Comparison of ENCODE assay signal across 1 cellular context in genomic region chr6:36028088-36028886, GRCh38.
TF ChIP-seq lines count a peak whose summit lies in the region.

No MANE protein-coding gene starts in this region.

TF ChIP-seq in HepG2, 621 proteins besides CTCF, POLR2A, EP300 and RAD21 (continued from another document and continues in another):
- TF ChIP-seq, protein P1, sequence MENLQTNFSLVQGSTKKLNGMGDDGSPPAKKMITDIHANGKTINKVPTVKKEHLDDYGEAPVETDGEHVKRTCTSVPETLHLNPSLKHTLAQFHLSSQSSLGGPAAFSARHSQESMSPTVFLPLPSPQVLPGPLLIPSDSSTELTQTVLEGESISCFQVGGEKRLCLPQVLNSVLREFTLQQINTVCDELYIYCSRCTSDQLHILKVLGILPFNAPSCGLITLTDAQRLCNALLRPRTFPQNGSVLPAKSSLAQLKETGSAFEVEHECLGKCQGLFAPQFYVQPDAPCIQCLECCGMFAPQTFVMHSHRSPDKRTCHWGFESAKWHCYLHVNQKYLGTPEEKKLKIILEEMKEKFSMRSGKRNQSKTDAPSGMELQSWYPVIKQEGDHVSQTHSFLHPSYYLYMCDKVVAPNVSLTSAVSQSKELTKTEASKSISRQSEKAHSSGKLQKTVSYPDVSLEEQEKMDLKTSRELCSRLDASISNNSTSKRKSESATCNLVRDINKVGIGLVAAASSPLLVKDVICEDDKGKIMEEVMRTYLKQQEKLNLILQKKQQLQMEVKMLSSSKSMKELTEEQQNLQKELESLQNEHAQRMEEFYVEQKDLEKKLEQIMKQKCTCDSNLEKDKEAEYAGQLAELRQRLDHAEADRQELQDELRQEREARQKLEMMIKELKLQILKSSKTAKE (CRISPR knock-in tag; IDR thresholded peaks at IDR 0.05; ENCODE audit: borderline replicate concordance) = no peak
- TF ChIP-seq REL (CRISPR knock-in tag; conservative IDR thresholded peaks at IDR 0.05) = no peak
- TF ChIP-seq ZNF672 (CRISPR knock-in tag; IDR thresholded peaks at IDR 0.05) = no peak
- TF ChIP-seq TSC22D2 (CRISPR knock-in tag; IDR thresholded peaks at IDR 0.05; ENCODE audit: borderline replicate concordance) = no peak
- TF ChIP-seq THYN1 (CRISPR knock-in tag; IDR thresholded peaks at IDR 0.05; ENCODE audit: borderline replicate concordance, low read depth) = no peak
- TF ChIP-seq, protein P2, sequence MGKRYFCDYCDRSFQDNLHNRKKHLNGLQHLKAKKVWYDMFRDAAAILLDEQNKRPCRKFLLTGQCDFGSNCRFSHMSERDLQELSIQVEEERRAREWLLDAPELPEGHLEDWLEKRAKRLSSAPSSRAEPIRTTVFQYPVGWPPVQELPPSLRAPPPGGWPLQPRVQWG (CRISPR knock-in tag; IDR thresholded peaks at IDR 0.05; ENCODE audit: borderline replicate concordance, low read depth) = no peak
- TF ChIP-seq HHEX (CRISPR knock-in tag; IDR thresholded peaks at IDR 0.05) = peak; percentile 38; the same call in 1 of the 2 replicates
- no peak for TF ChIP-seq ZNF282 (IDR thresholded peaks at IDR 0.05; ENCODE audit: partially characterized antibody)
- TF ChIP-seq ZNF143 (CRISPR knock-in tag; IDR thresholded peaks at IDR 0.05) = no peak
- TF ChIP-seq ZNF580 (CRISPR knock-in tag; IDR thresholded peaks at IDR 0.05; ENCODE audit: borderline replicate concordance, low read depth) = no peak
- TF ChIP-seq CBX1 (IDR thresholded peaks at IDR 0.05; ENCODE audit: low read depth) = no peak
- 0 out of 2 replicates have a peak, but pooled peaks have one; percentile 4 for TF ChIP-seq YEATS4 (CRISPR knock-in tag; IDR thresholded peaks at IDR 0.05; ENCODE audit: borderline replicate concordance)
- TF ChIP-seq TEF (CRISPR knock-in tag; IDR thresholded peaks at IDR 0.05) = no peak
- TF ChIP-seq PRDM4 (CRISPR knock-in tag; IDR thresholded peaks at IDR 0.05; ENCODE audit: borderline replicate concordance) = no peak
- TF ChIP-seq SCMH1 (CRISPR knock-in tag; IDR thresholded peaks at IDR 0.05; ENCODE audit: borderline replicate concordance) = no peak
- no peak; the same call in 1 of the 2 replicates for TF ChIP-seq GZF1 (CRISPR knock-in tag; IDR thresholded peaks at IDR 0.05)
- no peak for TF ChIP-seq POLR2AphosphoS2 (IDR thresholded peaks at IDR 0.05; ENCODE audit: low read depth, low read length)
- TF ChIP-seq, protein P3, sequence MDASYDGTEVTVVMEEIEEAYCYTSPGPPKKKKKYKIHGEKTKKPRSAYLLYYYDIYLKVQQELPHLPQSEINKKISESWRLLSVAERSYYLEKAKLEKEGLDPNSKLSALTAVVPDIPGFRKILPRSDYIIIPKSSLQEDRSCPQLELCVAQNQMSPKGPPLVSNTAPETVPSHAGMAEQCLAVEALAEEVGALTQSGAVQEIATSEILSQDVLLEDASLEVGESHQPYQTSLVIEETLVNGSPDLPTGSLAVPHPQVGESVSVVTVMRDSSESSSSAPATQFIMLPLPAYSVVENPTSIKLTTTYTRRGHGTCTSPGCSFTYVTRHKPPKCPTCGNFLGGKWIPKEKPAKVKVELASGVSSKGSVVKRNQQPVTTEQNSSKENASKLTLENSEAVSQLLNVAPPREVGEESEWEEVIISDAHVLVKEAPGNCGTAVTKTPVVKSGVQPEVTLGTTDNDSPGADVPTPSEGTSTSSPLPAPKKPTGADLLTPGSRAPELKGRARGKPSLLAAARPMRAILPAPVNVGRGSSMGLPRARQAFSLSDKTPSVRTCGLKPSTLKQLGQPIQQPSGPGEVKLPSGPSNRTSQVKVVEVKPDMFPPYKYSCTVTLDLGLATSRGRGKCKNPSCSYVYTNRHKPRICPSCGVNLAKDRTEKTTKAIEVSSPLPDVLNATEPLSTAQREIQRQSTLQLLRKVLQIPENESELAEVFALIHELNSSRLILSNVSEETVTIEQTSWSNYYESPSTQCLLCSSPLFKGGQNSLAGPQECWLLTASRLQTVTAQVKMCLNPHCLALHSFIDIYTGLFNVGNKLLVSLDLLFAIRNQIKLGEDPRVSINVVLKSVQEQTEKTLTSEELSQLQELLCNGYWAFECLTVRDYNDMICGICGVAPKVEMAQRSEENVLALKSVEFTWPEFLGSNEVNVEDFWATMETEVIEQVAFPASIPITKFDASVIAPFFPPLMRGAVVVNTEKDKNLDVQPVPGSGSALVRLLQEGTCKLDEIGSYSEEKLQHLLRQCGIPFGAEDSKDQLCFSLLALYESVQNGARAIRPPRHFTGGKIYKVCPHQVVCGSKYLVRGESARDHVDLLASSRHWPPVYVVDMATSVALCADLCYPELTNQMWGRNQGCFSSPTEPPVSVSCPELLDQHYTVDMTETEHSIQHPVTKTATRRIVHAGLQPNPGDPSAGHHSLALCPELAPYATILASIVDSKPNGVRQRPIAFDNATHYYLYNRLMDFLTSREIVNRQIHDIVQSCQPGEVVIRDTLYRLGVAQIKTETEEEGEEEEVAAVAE (CRISPR knock-in tag; IDR thresholded peaks at IDR 0.05; ENCODE audit: borderline replicate concordance) = no peak
- no peak for TF ChIP-seq ZNF17 (CRISPR knock-in tag; IDR thresholded peaks at IDR 0.05)
- TF ChIP-seq, protein P4, sequence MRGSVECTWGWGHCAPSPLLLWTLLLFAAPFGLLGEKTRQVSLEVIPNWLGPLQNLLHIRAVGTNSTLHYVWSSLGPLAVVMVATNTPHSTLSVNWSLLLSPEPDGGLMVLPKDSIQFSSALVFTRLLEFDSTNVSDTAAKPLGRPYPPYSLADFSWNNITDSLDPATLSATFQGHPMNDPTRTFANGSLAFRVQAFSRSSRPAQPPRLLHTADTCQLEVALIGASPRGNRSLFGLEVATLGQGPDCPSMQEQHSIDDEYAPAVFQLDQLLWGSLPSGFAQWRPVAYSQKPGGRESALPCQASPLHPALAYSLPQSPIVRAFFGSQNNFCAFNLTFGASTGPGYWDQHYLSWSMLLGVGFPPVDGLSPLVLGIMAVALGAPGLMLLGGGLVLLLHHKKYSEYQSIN (CRISPR knock-in tag; IDR thresholded peaks at IDR 0.05; ENCODE audit: borderline replicate concordance) = no peak
- peak; percentile 37; the same call in 1 of the 2 replicates for TF ChIP-seq ZBTB8A (CRISPR knock-in tag; IDR thresholded peaks at IDR 0.05; ENCODE audit: borderline replicate concordance, low read depth)
- TF ChIP-seq FOXA3 (CRISPR knock-in tag; IDR thresholded peaks at IDR 0.05) = no peak
- peak; percentile 81 for TF ChIP-seq GLI4 (CRISPR knock-in tag; IDR thresholded peaks at IDR 0.05; ENCODE audit: borderline replicate concordance)
- TF ChIP-seq PHF20 (CRISPR knock-in tag; IDR thresholded peaks at IDR 0.05) = peak; percentile 24; the same call in 1 of the 2 replicates
- 0 out of 2 replicates have a peak, but pooled peaks have one; percentile 2 for TF ChIP-seq ZNF549 (CRISPR knock-in tag; IDR thresholded peaks at IDR 0.05)
- no peak; the same call in 1 of the 2 replicates for TF ChIP-seq ZNF777 (CRISPR knock-in tag; IDR thresholded peaks at IDR 0.05)
- no peak for TF ChIP-seq ZFAT (CRISPR knock-in tag; conservative IDR thresholded peaks at IDR 0.05)
- TF ChIP-seq AKAP8 (CRISPR knock-in tag; IDR thresholded peaks at IDR 0.05) = peak; percentile 68; the same call in 1 of the 2 replicates
- TF ChIP-seq, protein P5, sequence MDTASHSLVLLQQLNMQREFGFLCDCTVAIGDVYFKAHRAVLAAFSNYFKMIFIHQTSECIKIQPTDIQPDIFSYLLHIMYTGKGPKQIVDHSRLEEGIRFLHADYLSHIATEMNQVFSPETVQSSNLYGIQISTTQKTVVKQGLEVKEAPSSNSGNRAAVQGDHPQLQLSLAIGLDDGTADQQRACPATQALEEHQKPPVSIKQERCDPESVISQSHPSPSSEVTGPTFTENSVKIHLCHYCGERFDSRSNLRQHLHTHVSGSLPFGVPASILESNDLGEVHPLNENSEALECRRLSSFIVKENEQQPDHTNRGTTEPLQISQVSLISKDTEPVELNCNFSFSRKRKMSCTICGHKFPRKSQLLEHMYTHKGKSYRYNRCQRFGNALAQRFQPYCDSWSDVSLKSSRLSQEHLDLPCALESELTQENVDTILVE (CRISPR knock-in tag; IDR thresholded peaks at IDR 0.05) = no peak
- TF ChIP-seq GABPB1 (CRISPR knock-in tag; IDR thresholded peaks at IDR 0.05) = peak; percentile 49; the same call in 1 of the 2 replicates
- peak; percentile 19; the same call in 1 of the 2 replicates for TF ChIP-seq ZNF598 (CRISPR knock-in tag; IDR thresholded peaks at IDR 0.05; ENCODE audit: borderline replicate concordance)
- TF ChIP-seq, protein P6, sequence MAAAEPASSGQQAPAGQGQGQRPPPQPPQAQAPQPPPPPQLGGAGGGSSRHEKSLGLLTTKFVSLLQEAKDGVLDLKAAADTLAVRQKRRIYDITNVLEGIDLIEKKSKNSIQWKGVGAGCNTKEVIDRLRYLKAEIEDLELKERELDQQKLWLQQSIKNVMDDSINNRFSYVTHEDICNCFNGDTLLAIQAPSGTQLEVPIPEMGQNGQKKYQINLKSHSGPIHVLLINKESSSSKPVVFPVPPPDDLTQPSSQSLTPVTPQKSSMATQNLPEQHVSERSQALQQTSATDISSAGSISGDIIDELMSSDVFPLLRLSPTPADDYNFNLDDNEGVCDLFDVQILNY (CRISPR knock-in tag; conservative IDR thresholded peaks at IDR 0.05) = peak; percentile 23; the same call in 1 of the 2 replicates
- TF ChIP-seq ZSCAN20 (CRISPR knock-in tag; IDR thresholded peaks at IDR 0.05; ENCODE audit: borderline replicate concordance) = 0 out of 2 replicates have a peak, but pooled peaks have one; percentile 62
- no peak for TF ChIP-seq CHD2 (IDR thresholded peaks at IDR 0.05; ENCODE audit: low read depth, low read length)
- TF ChIP-seq ZFP37 (CRISPR knock-in tag; IDR thresholded peaks at IDR 0.05; ENCODE audit: borderline replicate concordance) = no peak
- TF ChIP-seq XRCC5 (optimal IDR thresholded peaks at IDR 0.05; ENCODE audit: low read length) = no peak
- no peak for TF ChIP-seq SNRNP70 (IDR thresholded peaks at IDR 0.05; ENCODE audit: low read depth, low read length)
- TF ChIP-seq JUND (CRISPR knock-in tag; IDR thresholded peaks at IDR 0.05) = no peak
- TF ChIP-seq FOXJ3 (CRISPR knock-in tag; IDR thresholded peaks at IDR 0.05; ENCODE audit: borderline replicate concordance) = no peak
- no peak for TF ChIP-seq NCOA2 (CRISPR knock-in tag; IDR thresholded peaks at IDR 0.05)
- TF ChIP-seq ZKSCAN1 (IDR thresholded peaks at IDR 0.05; ENCODE audit: low read length) = no peak
- TF ChIP-seq, protein P7, sequence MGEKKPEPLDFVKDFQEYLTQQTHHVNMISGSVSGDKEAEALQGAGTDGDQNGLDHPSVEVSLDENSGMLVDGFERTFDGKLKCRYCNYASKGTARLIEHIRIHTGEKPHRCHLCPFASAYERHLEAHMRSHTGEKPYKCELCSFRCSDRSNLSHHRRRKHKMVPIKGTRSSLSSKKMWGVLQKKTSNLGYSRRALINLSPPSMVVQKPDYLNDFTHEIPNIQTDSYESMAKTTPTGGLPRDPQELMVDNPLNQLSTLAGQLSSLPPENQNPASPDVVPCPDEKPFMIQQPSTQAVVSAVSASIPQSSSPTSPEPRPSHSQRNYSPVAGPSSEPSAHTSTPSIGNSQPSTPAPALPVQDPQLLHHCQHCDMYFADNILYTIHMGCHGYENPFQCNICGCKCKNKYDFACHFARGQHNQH (CRISPR knock-in tag; IDR thresholded peaks at IDR 0.05) = no peak; the same call in 1 of the 2 replicates
- TF ChIP-seq ARID4A (CRISPR knock-in tag; IDR thresholded peaks at IDR 0.05; ENCODE audit: borderline replicate concordance) = peak; percentile 56
- TF ChIP-seq ZNF230 (CRISPR knock-in tag; IDR thresholded peaks at IDR 0.05) = no peak
- no peak for TF ChIP-seq ZNF234 (CRISPR knock-in tag; conservative IDR thresholded peaks at IDR 0.05)
- no peak for TF ChIP-seq ZNF562 (CRISPR knock-in tag; IDR thresholded peaks at IDR 0.05; ENCODE audit: borderline replicate concordance)
